15 cellular contexts compared by ENCODE assay signal in the genomic region with DNA sequence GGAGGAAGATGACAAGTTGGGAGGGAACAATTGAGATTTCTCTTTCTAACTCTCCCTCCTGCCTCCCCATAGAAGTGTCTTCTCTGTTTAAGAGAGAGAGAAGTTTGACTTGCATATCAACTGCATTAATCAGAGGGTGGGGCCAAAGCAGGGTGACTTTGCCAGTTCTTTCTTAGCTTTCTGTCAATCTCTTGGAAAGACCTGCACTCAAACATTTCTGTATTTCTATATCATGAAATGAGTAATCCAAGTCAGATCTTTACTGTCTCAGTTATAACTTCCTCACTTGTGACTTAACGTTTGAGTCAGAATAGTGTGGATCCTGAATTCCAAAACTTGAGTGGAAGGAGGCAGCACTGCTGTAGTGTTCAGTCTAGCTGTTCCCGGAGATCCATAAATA.
DNase-seq lines count a peak whose midpoint lies in the region; ATAC-seq and TF ChIP-seq lines count a peak whose summit lies in the region.
"Had no signal": no experiment of that assay in that cellular context is flagged by ENCODE, and none has a peak within 500 bp of the region (broad histone marks: within the 10 kb centered on the region; RNA-seq: fewer than 3 reads in every experiment).

No MANE protein-coding gene starts in this region.

- CTCF ChIA-PET in SK-N-SH (lab: Yijun Ruan, JAX) = no interaction called here

- no peak for TF ChIP-seq RAD21 in SK-N-SH (IDR thresholded peaks at IDR 0.05; ENCODE audit: low read length)

- no peak for ATAC-seq in heart right ventricle
- ATAC-seq: sciatic nerve had no signal

- no peaks in the 10 kb centered on the region for H4K20me1 ChIP-seq in GM23248 (ENCODE audit: insufficient read depth)
- no peaks in the 10 kb centered on the region for H4K20me1 ChIP-seq in SK-N-SH (ENCODE audit: insufficient read depth)

- POLR2A ChIA-PET in SK-N-SH (lab: Yijun Ruan, JAX) = no interaction called here

- TF ChIP-seq EP300 in SK-N-SH (IDR thresholded peaks at IDR 0.05; ENCODE audit: borderline replicate concordance in 1 of 2, low read depth in 1 of 2, low read length in 1 of 2) = peak in 1 of 2 experiments; percentile 71; a peak in 2 of 4 replicates

- H3K4me2 ChIP-seq in GM23248 (ENCODE audit: unreplicated experiment) (peak overlapping the region; percentile 72), SK-N-SH (no peak overlapping the region)

- H3K9ac ChIP-seq in GM23248 (peak overlapping the region; percentile 11), SK-N-SH (no peak overlapping the region; the same call in 1 of the 2 replicates)

- DNase-seq in GM23248 (peak; percentile 67), SK-N-SH (no peak), erythroblast (lab: John Stamatoyannopoulos, UW) (peak; percentile 51 to 54), skeletal muscle cell (ENCODE audit: low read depth) (peak; percentile 39), inferior parietal cortex (ENCODE audit: extremely low spot score) (no peak), NCI-H524 (lab: John Stamatoyannopoulos, UW) (no peak), heart right ventricle (no peak)
- DNase-seq in stimulated activated CD4-positive, alpha-beta T cell treated with anti-CD3 and anti-CD28 coated beads, Interleukin-4, amount 100 ng/mL, for 4 hours = no peak
- DNase-seq: activated CD8-positive, alpha-beta memory T cell treated with anti-CD3 and anti-CD28 coated beads for 24 hours; activated naive CD4-positive, alpha-beta T cell treated with Interleukin-2 at 50 U/mL for 16 hours; kidney; naive B cell; NCI-H2171 treated with DMSO at 0.1 percent for 48 hours; T-helper 2 cell had no signal

- peak overlapping the region; percentile 3; the same call in 1 of the 2 replicates for H3K4me3 ChIP-seq in GM23248
- H3K4me3 ChIP-seq in SK-N-SH (ENCODE audit: low read depth in 2 of 2, low read length in 1 of 2) = no peak overlapping the region
- H3K4me3 ChIP-seq in skeletal muscle cell (ENCODE audit: low read depth, low read length) = no peak overlapping the region
- H3K4me3 ChIP-seq in heart right ventricle = no peak overlapping the region

- H3K27me3 ChIP-seq in GM23248 (replicated peaks; ENCODE audit: insufficient read depth) (no peaks in the 10 kb centered on the region), SK-N-SH (ENCODE audit: insufficient read depth) (no peaks in the 10 kb centered on the region), heart right ventricle (no peaks in the 10 kb centered on the region)

- TF ChIP-seq POLR2A in erythroblast (IDR thresholded peaks at IDR 0.05; ENCODE audit: low read length) = no peak

- no peaks in the 10 kb centered on the region for H3K9me2 ChIP-seq in GM23248 (ENCODE audit: insufficient read depth)
- H3K9me2 ChIP-seq in SK-N-SH = no peaks in the 10 kb centered on the region

- 22 to 26% methylated on average over 2 of the region's 2 CpGs for WGBS in GM23248 (ENCODE audit: low coverage in 1 of 2, low lambda C conversion rate in 2 of 2, missing lambda C conversion rate in 2 of 2), 2 experiments
- WGBS in SK-N-SH (ENCODE audit: low lambda C conversion rate) = 6% methylated on average over 2 of the region's 2 CpGs
- WGBS in heart right ventricle, 2 donors = 78 to 79% methylated on average over 2 of the region's 2 CpGs

- H3K9me3 ChIP-seq in GM23248 (ENCODE audit: low read depth) (no peaks in the 10 kb centered on the region), SK-N-SH (no peaks in the 10 kb centered on the region), heart right ventricle (no peaks in the 10 kb centered on the region)

- H3K79me2 ChIP-seq in GM23248 (ENCODE audit: insufficient read depth) (no peaks in the 10 kb centered on the region), SK-N-SH (ENCODE audit: insufficient read depth) (no peaks in the 10 kb centered on the region)

- H3K36me3 ChIP-seq in GM23248 (ENCODE audit: low read depth) (no peaks in the 10 kb centered on the region), SK-N-SH (replicated peaks in 1 of 2; ENCODE audit: control insufficient read depth in 1 of 2, insufficient read depth in 2 of 2, low read length in 1 of 2) (no peaks in the 10 kb centered on the region), heart right ventricle (no peaks in the 10 kb centered on the region)

- H3K27ac ChIP-seq in GM23248 (peak overlapping the region; percentile 57), SK-N-SH (ENCODE audit: low read depth in 2 of 2, low read length in 1 of 2) (peak overlapping the region; percentile 43 to 55; a peak in 3 of 4 replicates), heart right ventricle (no peak overlapping the region)

- H3F3A ChIP-seq in GM23248 (ENCODE audit: insufficient read depth) (peaks cover 55% of the 10 kb centered on the region), SK-N-SH (replicated peaks; ENCODE audit: insufficient read depth) (peaks cover 16% of the 10 kb centered on the region)

- in situ Hi-C loops in GM23248 (cut with MboI) = no loop called here

- intact Hi-C loops in heart right ventricle (cut with DNase I) = no loop called here

- no peak for TF ChIP-seq CTCF in SK-N-SH (IDR thresholded peaks at IDR 0.05)
- TF ChIP-seq CTCF in heart right ventricle (IDR thresholded peaks at IDR 0.05) = no peak

- H2AFZ ChIP-seq in GM23248 = peak overlapping the region; percentile 31; the same call in 1 of the 2 replicates
- peak overlapping the region; percentile 60 for H2AFZ ChIP-seq in SK-N-SH (ENCODE audit: low read depth)

- peaks cover 52% of the 10 kb centered on the region for H3K4me1 ChIP-seq in GM23248 (ENCODE audit: insufficient read depth)
- peaks cover 0 to 6% of the 10 kb centered on the region in 2 experiments; a peak in 2 of 4 replicates for H3K4me1 ChIP-seq in SK-N-SH (ENCODE audit: control insufficient read depth in 1 of 2, insufficient read depth in 2 of 2, low read depth in 1 of 2, low read length in 1 of 2)
- no peaks in the 10 kb centered on the region for H3K4me1 ChIP-seq in heart right ventricle

TF ChIP-seq in SK-N-SH, 30 proteins besides CTCF, POLR2A, EP300 and RAD21:
- TF ChIP-seq GABPA (IDR thresholded peaks at IDR 0.05; ENCODE audit: low read depth) = no peak
- TF ChIP-seq TEAD4 (IDR thresholded peaks at IDR 0.05; ENCODE audit: borderline replicate concordance, insufficient read depth) = peak; percentile 60; the same call in 1 of the 2 replicates
- peak; percentile 27; the same call in 1 of the 2 replicates for TF ChIP-seq RXRA (IDR thresholded peaks at IDR 0.05; ENCODE audit: borderline replicate concordance, low read depth)
- TF ChIP-seq TCF12 (IDR thresholded peaks at IDR 0.05) = peak; percentile 51; the same call in 1 of the 2 replicates
- TF ChIP-seq MEF2A (IDR thresholded peaks at IDR 0.05; ENCODE audit: borderline replicate concordance, low read depth) = 0 out of 2 replicates have a peak, but pooled peaks have one; percentile 8
- TF ChIP-seq, protein P1, sequence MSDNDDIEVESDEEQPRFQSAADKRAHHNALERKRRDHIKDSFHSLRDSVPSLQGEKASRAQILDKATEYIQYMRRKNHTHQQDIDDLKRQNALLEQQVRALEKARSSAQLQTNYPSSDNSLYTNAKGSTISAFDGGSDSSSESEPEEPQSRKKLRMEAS (IDR thresholded peaks at IDR 0.05; ENCODE audit: low read depth) = peak; percentile 13; the same call in 1 of the 2 replicates
- TF ChIP-seq FOSL2 (IDR thresholded peaks at IDR 0.05; ENCODE audit: borderline replicate concordance, low read depth) = peak; percentile 76
- TF ChIP-seq, protein P2, sequence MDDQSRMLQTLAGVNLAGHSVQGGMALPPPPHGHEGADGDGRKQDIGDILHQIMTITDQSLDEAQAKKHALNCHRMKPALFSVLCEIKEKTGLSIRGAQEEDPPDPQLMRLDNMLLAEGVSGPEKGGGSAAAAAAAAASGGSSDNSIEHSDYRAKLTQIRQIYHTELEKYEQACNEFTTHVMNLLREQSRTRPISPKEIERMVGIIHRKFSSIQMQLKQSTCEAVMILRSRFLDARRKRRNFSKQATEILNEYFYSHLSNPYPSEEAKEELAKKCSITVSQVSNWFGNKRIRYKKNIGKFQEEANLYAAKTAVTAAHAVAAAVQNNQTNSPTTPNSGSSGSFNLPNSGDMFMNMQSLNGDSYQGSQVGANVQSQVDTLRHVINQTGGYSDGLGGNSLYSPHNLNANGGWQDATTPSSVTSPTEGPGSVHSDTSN (IDR thresholded peaks at IDR 0.05) = peak; percentile 84
- no peak for TF ChIP-seq USF1 (IDR thresholded peaks at IDR 0.05; ENCODE audit: borderline replicate concordance, low read depth)
- TF ChIP-seq NFIC (IDR thresholded peaks at IDR 0.05; ENCODE audit: borderline replicate concordance) = peak; percentile 44
- TF ChIP-seq JUND (IDR thresholded peaks at IDR 0.05) = peak; percentile 64
- TF ChIP-seq ELF1 (IDR thresholded peaks at IDR 0.05) = no peak
- TF ChIP-seq, protein P3, sequence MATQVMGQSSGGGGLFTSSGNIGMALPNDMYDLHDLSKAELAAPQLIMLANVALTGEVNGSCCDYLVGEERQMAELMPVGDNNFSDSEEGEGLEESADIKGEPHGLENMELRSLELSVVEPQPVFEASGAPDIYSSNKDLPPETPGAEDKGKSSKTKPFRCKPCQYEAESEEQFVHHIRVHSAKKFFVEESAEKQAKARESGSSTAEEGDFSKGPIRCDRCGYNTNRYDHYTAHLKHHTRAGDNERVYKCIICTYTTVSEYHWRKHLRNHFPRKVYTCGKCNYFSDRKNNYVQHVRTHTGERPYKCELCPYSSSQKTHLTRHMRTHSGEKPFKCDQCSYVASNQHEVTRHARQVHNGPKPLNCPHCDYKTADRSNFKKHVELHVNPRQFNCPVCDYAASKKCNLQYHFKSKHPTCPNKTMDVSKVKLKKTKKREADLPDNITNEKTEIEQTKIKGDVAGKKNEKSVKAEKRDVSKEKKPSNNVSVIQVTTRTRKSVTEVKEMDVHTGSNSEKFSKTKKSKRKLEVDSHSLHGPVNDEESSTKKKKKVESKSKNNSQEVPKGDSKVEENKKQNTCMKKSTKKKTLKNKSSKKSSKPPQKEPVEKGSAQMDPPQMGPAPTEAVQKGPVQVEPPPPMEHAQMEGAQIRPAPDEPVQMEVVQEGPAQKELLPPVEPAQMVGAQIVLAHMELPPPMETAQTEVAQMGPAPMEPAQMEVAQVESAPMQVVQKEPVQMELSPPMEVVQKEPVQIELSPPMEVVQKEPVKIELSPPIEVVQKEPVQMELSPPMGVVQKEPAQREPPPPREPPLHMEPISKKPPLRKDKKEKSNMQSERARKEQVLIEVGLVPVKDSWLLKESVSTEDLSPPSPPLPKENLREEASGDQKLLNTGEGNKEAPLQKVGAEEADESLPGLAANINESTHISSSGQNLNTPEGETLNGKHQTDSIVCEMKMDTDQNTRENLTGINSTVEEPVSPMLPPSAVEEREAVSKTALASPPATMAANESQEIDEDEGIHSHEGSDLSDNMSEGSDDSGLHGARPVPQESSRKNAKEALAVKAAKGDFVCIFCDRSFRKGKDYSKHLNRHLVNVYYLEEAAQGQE (IDR thresholded peaks at IDR 0.05; ENCODE audit: low read depth, low read length) = no peak

Comparison
In these comparisons a context has a peak if more than half of its experiments do, and no peak if none do; other contexts are left out.
1. DNase-seq: peak in GM23248 (single experiment), erythroblast (2 of 2) and skeletal muscle cell (single experiment); none in SK-N-SH (single experiment), stimulated activated CD4-positive, alpha-beta T cell treated with anti-CD3 and anti-CD28 coated beads, Interleukin-4, amount 100 ng/mL, for 4 hours (0 of 2), inferior parietal cortex (single experiment), NCI-H524 (0 of 2) and heart right ventricle (0 of 2).
2. H3K27ac ChIP-seq: peak in GM23248 (single experiment) and SK-N-SH (2 of 2); none in heart right ventricle (0 of 10).